ENCODE assay signal across 9 cellular contexts in genomic region chr2:64408031-64408430, GRCh38.
"Had no signal": no experiment of that assay in that cellular context is flagged by ENCODE, and none has a peak within 500 bp of the region (broad histone marks: within the 10 kb centered on the region; RNA-seq: fewer than 3 reads in every experiment).

No MANE protein-coding gene starts in this region.

- H3K27ac ChIP-seq: GM23248 had no signal

- H2AFZ ChIP-seq: GM23248 had no signal

- H3K9ac ChIP-seq: GM23248 had no signal

- DNase-seq: GM23248, GOT3, H9, HCEC 1CT, IMR-90, KG1 had no signal

- ATAC-seq: K562 had no signal

- H3K4me3 ChIP-seq: GM23248, K562 had no signal

- FAIRE-seq: H54, HTR-8/SVneo, K562 had no signal
